Comparison of ENCODE assay signal across 1 cellular context in the genomic region with DNA sequence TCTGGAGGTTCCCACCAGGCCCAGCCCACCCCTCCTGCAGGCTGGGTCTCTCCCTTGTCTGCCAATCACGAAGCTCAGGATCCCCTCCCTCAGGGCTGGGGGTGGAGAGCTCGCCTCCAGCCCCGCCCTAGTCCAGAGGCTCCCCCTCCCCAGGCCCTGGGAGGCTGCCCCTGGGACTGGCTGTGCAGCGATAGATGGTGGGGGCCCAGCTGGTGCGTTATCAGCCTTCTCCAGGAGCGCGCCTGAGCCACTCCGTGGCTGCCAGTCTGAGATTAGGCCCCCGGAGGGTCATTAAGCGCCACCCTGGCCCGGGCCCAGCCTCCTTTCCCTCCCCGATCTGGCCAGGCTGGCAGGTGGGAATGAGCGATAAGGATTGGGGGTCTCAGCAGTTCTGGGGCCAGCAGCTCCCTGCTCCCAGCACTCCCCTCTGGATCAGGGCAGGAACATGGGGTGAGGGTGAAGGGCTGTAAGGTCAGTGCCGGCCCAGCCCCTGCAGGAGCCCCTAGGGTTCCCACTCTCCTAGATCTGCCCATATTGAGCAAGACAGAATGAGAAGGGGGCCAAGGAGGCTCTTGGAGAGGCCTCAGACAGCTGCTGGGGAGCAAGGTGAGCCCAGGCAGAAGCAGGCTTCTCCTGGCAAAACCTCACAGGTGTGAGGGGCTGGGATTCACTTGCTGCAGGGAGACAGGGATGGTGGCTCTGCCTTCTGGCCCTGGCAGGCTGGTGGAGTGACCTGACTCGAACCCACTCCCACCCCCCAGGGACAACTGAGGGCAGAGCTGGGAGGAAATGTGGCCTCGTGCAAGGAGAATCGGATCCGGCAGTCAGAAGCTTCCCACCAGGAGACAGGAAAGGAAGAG.
A peak's percentile ranks its signal among the peaks of the same experiment; 100 is the strongest.
TF ChIP-seq lines count a peak whose summit lies in the region.

No MANE protein-coding gene starts in this region.

TF ChIP-seq in K562, 482 proteins besides CTCF, POLR2A, EP300 and RAD21 (continued from another document and continues in another):
- TF ChIP-seq, protein P1, sequence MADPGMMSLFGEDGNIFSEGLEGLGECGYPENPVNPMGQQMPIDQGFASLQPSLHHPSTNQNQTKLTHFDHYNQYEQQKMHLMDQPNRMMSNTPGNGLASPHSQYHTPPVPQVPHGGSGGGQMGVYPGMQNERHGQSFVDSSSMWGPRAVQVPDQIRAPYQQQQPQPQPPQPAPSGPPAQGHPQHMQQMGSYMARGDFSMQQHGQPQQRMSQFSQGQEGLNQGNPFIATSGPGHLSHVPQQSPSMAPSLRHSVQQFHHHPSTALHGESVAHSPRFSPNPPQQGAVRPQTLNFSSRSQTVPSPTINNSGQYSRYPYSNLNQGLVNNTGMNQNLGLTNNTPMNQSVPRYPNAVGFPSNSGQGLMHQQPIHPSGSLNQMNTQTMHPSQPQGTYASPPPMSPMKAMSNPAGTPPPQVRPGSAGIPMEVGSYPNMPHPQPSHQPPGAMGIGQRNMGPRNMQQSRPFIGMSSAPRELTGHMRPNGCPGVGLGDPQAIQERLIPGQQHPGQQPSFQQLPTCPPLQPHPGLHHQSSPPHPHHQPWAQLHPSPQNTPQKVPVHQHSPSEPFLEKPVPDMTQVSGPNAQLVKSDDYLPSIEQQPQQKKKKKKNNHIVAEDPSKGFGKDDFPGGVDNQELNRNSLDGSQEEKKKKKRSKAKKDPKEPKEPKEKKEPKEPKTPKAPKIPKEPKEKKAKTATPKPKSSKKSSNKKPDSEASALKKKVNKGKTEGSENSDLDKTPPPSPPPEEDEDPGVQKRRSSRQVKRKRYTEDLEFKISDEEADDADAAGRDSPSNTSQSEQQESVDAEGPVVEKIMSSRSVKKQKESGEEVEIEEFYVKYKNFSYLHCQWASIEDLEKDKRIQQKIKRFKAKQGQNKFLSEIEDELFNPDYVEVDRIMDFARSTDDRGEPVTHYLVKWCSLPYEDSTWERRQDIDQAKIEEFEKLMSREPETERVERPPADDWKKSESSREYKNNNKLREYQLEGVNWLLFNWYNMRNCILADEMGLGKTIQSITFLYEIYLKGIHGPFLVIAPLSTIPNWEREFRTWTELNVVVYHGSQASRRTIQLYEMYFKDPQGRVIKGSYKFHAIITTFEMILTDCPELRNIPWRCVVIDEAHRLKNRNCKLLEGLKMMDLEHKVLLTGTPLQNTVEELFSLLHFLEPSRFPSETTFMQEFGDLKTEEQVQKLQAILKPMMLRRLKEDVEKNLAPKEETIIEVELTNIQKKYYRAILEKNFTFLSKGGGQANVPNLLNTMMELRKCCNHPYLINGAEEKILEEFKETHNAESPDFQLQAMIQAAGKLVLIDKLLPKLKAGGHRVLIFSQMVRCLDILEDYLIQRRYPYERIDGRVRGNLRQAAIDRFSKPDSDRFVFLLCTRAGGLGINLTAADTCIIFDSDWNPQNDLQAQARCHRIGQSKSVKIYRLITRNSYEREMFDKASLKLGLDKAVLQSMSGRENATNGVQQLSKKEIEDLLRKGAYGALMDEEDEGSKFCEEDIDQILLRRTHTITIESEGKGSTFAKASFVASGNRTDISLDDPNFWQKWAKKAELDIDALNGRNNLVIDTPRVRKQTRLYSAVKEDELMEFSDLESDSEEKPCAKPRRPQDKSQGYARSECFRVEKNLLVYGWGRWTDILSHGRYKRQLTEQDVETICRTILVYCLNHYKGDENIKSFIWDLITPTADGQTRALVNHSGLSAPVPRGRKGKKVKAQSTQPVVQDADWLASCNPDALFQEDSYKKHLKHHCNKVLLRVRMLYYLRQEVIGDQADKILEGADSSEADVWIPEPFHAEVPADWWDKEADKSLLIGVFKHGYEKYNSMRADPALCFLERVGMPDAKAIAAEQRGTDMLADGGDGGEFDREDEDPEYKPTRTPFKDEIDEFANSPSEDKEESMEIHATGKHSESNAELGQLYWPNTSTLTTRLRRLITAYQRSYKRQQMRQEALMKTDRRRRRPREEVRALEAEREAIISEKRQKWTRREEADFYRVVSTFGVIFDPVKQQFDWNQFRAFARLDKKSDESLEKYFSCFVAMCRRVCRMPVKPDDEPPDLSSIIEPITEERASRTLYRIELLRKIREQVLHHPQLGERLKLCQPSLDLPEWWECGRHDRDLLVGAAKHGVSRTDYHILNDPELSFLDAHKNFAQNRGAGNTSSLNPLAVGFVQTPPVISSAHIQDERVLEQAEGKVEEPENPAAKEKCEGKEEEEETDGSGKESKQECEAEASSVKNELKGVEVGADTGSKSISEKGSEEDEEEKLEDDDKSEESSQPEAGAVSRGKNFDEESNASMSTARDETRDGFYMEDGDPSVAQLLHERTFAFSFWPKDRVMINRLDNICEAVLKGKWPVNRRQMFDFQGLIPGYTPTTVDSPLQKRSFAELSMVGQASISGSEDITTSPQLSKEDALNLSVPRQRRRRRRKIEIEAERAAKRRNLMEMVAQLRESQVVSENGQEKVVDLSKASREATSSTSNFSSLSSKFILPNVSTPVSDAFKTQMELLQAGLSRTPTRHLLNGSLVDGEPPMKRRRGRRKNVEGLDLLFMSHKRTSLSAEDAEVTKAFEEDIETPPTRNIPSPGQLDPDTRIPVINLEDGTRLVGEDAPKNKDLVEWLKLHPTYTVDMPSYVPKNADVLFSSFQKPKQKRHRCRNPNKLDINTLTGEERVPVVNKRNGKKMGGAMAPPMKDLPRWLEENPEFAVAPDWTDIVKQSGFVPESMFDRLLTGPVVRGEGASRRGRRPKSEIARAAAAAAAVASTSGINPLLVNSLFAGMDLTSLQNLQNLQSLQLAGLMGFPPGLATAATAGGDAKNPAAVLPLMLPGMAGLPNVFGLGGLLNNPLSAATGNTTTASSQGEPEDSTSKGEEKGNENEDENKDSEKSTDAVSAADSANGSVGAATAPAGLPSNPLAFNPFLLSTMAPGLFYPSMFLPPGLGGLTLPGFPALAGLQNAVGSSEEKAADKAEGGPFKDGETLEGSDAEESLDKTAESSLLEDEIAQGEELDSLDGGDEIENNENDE (IDR thresholded peaks at IDR 0.05; ENCODE audit: low read depth, low read length), result no peak
- TF ChIP-seq SIN3B (IDR thresholded peaks at IDR 0.05; ENCODE audit: low read depth) (0 out of 2 replicates have a peak, but pooled peaks have one; percentile 14), CAMTA2 (CRISPR knock-in tag; conservative IDR thresholded peaks at IDR 0.05) (0 out of 2 replicates have a peak, but pooled peaks have one; percentile 48), STAT5B (CRISPR knock-in tag; IDR thresholded peaks at IDR 0.05) (no peak), RBM34 (IDR thresholded peaks at IDR 0.05; ENCODE audit: borderline replicate concordance, insufficient read depth, low read length) (no peak), GATAD2B (IDR thresholded peaks at IDR 0.05; ENCODE audit: borderline replicate concordance) (peak; percentile 99), SMAD4 (CRISPR knock-in tag; conservative IDR thresholded peaks at IDR 0.05) (peak; percentile 100), KHSRP (IDR thresholded peaks at IDR 0.05) (peak; percentile 100), COPS2 (conservative IDR thresholded peaks at IDR 0.05) (no peak), MLLT1 (IDR thresholded peaks at IDR 0.05) (peak; percentile 37 to 49; a peak in 3 of 4 replicates), NRF1 (conservative IDR thresholded peaks at IDR 0.05 in 1 of 2, IDR thresholded peaks at IDR 0.05 in 1 of 2) (peak; percentile 36 to 54), ZNF449 (CRISPR knock-in tag; IDR thresholded peaks at IDR 0.05) (peak; percentile 98), MED1 (CRISPR knock-in tag; IDR thresholded peaks at IDR 0.05; ENCODE audit: borderline replicate concordance) (no peak), ZNF75A (CRISPR knock-in tag; IDR thresholded peaks at IDR 0.05) (peak; percentile 85), ELK1 (CRISPR knock-in tag; IDR thresholded peaks at IDR 0.05) (no peak), NCOA6 (IDR thresholded peaks at IDR 0.05) (no peak), BRCA1 (IDR thresholded peaks at IDR 0.05) (no peak), BRCA1 (CRISPR knock-in tag; IDR thresholded peaks at IDR 0.05) (no peak), ZEB2 (IDR thresholded peaks at IDR 0.05) (peak; percentile 58), SPI1 (IDR thresholded peaks at IDR 0.05; ENCODE audit: borderline replicate concordance, low read depth, low read length) (no peak), TRIM28 (IDR thresholded peaks at IDR 0.05) (peak; percentile 91), SRSF9 (IDR thresholded peaks at IDR 0.05; ENCODE audit: borderline replicate concordance, low read depth, low read length) (no peak), SREBF1 (IDR thresholded peaks at IDR 0.05; ENCODE audit: borderline replicate concordance, low read depth, low read length) (no peak), CTBP1 (IDR thresholded peaks at IDR 0.05; ENCODE audit: borderline replicate concordance) (peak; percentile 85), KDM5B (IDR thresholded peaks at IDR 0.05; ENCODE audit: insufficient replicate concordance, low read depth, low read length) (no peak), JUN (IDR thresholded peaks at IDR 0.05; ENCODE audit: borderline replicate concordance, low read depth, low read length) (peak; percentile 83), JUN (CRISPR knock-in tag; IDR thresholded peaks at IDR 0.05; ENCODE audit: borderline replicate concordance) (peak; percentile 1; the same call in 1 of the 2 replicates), ZNF583 (CRISPR knock-in tag; IDR thresholded peaks at IDR 0.05) (peak; percentile 98), ZBED1 (IDR thresholded peaks at IDR 0.05) (peak; percentile 98), ZNF586 (CRISPR knock-in tag; conservative IDR thresholded peaks at IDR 0.05) (0 out of 2 replicates have a peak, but pooled peaks have one; percentile 26), ARNT (IDR thresholded peaks at IDR 0.05) (peak; percentile 98 to 100), OTX1 (CRISPR knock-in tag; IDR thresholded peaks at IDR 0.05) (peak; percentile 99), HDAC2 (IDR thresholded peaks at IDR 0.05) (peak; percentile 94), MYC (IDR thresholded peaks at IDR 0.05; ENCODE audit: low read depth, low read length) (peak; percentile 83), MYC (CRISPR knock-in tag; IDR thresholded peaks at IDR 0.05; ENCODE audit: borderline replicate concordance, low read depth) (no peak; the same call in 1 of the 2 replicates), NELFE (IDR thresholded peaks at IDR 0.05; ENCODE audit: insufficient read depth, insufficient read length) (no peak), CSDE1 (IDR thresholded peaks at IDR 0.05) (peak in 1 of 2 experiments; percentile 84; a peak in 1 of 4 replicates), HMGN3 (IDR thresholded peaks at IDR 0.05; ENCODE audit: borderline replicate concordance, extremely low read depth, insufficient read length, low read depth, low read length) (peak; percentile 100), MTA1 (IDR thresholded peaks at IDR 0.05; ENCODE audit: borderline replicate concordance) (peak; percentile 96), MTA2 (IDR thresholded peaks at IDR 0.05; ENCODE audit: low read depth) (peak; percentile 100)
- TF ChIP-seq, protein P2, sequence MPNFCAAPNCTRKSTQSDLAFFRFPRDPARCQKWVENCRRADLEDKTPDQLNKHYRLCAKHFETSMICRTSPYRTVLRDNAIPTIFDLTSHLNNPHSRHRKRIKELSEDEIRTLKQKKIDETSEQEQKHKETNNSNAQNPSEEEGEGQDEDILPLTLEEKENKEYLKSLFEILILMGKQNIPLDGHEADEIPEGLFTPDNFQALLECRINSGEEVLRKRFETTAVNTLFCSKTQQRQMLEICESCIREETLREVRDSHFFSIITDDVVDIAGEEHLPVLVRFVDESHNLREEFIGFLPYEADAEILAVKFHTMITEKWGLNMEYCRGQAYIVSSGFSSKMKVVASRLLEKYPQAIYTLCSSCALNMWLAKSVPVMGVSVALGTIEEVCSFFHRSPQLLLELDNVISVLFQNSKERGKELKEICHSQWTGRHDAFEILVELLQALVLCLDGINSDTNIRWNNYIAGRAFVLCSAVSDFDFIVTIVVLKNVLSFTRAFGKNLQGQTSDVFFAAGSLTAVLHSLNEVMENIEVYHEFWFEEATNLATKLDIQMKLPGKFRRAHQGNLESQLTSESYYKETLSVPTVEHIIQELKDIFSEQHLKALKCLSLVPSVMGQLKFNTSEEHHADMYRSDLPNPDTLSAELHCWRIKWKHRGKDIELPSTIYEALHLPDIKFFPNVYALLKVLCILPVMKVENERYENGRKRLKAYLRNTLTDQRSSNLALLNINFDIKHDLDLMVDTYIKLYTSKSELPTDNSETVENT (CRISPR knock-in tag; IDR thresholded peaks at IDR 0.05), result peak; percentile 83; the same call in 1 of the 2 replicates
- TF ChIP-seq, protein P3, sequence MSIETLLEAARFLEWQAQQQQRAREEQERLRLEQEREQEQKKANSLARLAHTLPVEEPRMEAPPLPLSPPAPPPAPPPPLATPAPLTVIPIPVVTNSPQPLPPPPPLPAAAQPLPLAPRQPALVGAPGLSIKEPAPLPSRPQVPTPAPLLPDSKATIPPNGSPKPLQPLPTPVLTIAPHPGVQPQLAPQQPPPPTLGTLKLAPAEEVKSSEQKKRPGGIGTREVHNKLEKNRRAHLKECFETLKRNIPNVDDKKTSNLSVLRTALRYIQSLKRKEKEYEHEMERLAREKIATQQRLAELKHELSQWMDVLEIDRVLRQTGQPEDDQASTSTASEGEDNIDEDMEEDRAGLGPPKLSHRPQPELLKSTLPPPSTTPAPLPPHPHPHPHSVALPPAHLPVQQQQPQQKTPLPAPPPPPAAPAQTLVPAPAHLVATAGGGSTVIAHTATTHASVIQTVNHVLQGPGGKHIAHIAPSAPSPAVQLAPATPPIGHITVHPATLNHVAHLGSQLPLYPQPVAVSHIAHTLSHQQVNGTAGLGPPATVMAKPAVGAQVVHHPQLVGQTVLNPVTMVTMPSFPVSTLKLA (conservative IDR thresholded peaks at IDR 0.05), result no peak; a peak in 1 of 4 replicates
